Comparison of ENCODE assay signal across 8 cellular contexts in genomic region chr6:16206595-16207037, GRCh38. TPM values are rescaled to one million over a fixed set of nuclear protein-coding genes. Genes with fewer than 3 reads are reported as not detected.
DNase-seq lines count a peak whose midpoint lies in the region; ATAC-seq and TF ChIP-seq lines count a peak whose summit lies in the region.

No MANE protein-coding gene starts in this region.

- no peaks in the 10 kb centered on the region for H3K79me2 ChIP-seq in PC-9 (ENCODE audit: low read depth)

- H3K9me2 ChIP-seq in PC-9 (ENCODE audit: insufficient read depth), result no peaks in the 10 kb centered on the region

- CTCF ChIA-PET in PC-9 (lab: Charles Lee), result interaction anchor here (1.3 kb wide), 1 partner anchor 515 kb away, joined by 7 read pairs; no protein-coding TSS in a partner anchor

- 5% methylated on average over 6 of the region's 6 CpGs for WGBS in prostate gland

- no peaks in the 10 kb centered on the region for H3F3A ChIP-seq in PC-9 (ENCODE audit: insufficient read depth, low read depth)

- no peak for TF ChIP-seq POLR2A in prostate gland (IDR thresholded peaks at IDR 0.05)

- no peak overlapping the region for H2AFZ ChIP-seq in PC-9

- no peak overlapping the region for H3K4me3 ChIP-seq in PC-9
- no peak overlapping the region for H3K4me3 ChIP-seq in cardiac muscle cell
- no peak overlapping the region for H3K4me3 ChIP-seq in prostate gland

- H3K27me3 Mint-ChIP-seq in activated naive CD8-positive, alpha-beta T cell treated with anti-CD3 and anti-CD28 coated beads, Interleukin-2, amount 50 U/mL, for 24 hours, result peaks cover 15% of the 10 kb centered on the region

- BruUV-seq in PC-9 (replicated peaks; lab: Mats Ljungman, UMichigan), result no TSS peak

- H3K27ac Mint-ChIP-seq in activated naive CD8-positive, alpha-beta T cell treated with anti-CD3 and anti-CD28 coated beads, Interleukin-2, amount 50 U/mL, for 24 hours, result no peak overlapping the region

- no peaks in the 10 kb centered on the region for H3K36me3 ChIP-seq in PC-9 (ENCODE audit: low read depth)
- H3K36me3 ChIP-seq in cardiac muscle cell, result no peaks in the 10 kb centered on the region
- no peaks in the 10 kb centered on the region for H3K36me3 ChIP-seq in prostate gland

- no peaks in the 10 kb centered on the region for H3K9me3 Mint-ChIP-seq in activated naive CD8-positive, alpha-beta T cell treated with anti-CD3 and anti-CD28 coated beads, Interleukin-2, amount 50 U/mL, for 24 hours

- H3K9me3 ChIP-seq in PC-9 (ENCODE audit: insufficient read depth, low read depth) (no peaks in the 10 kb centered on the region), cardiac muscle cell (ENCODE audit: low read depth) (no peaks in the 10 kb centered on the region), prostate gland (no peaks in the 10 kb centered on the region)

- POLR2A ChIA-PET in PC-9 (lab: Charles Lee; ENCODE audit: unreplicated experiment), result no interaction called here

- DNase-seq in NCI-H1092 treated with DMSO at 0.1 percent for 48 hours (lab: John Stamatoyannopoulos, UW) (peak; percentile 21), NCI-H1092 (lab: John Stamatoyannopoulos, UW) (no peak), HuH-7 (ENCODE audit: low spot score) (peak; percentile 70), PC-9 (peak; percentile 47 to 52), cardiac muscle cell (ENCODE audit: low read depth in 1 of 2, low spot score in 1 of 2) (peak; percentile 70 to 85), prostate gland (ENCODE audit: low spot score) (peak; percentile 64)
- peak; percentile 26 for DNase-seq in activated naive CD8-positive, alpha-beta T cell treated with anti-CD3 and anti-CD28 coated beads, Interleukin-2, amount 50 U/mL, for 24 hours
- no peak for DNase-seq in activated CD4-positive, CD25-positive, alpha-beta regulatory T cell (lab: John Stamatoyannopoulos, UW)

- peak; percentile 96 for TF ChIP-seq CTCF in PC-9 (conservative IDR thresholded peaks at IDR 0.05)
- peak; percentile 92 for TF ChIP-seq CTCF in cardiac muscle cell (IDR thresholded peaks at IDR 0.05; ENCODE audit: low read depth, low read length)
- TF ChIP-seq CTCF in prostate gland (IDR thresholded peaks at IDR 0.05), result peak; percentile 78 to 93 (median 92)

- H3K4me2 ChIP-seq in PC-9, result no peak overlapping the region

- no peaks in the 10 kb centered on the region for H3K36me3 Mint-ChIP-seq in activated naive CD8-positive, alpha-beta T cell treated with anti-CD3 and anti-CD28 coated beads, Interleukin-2, amount 50 U/mL, for 24 hours (ENCODE audit: low read depth)

- H3K27me3 ChIP-seq in PC-9 (ENCODE audit: insufficient read depth, low read depth) (peaks cover 34% of the 10 kb centered on the region), cardiac muscle cell (no peaks in the 10 kb centered on the region), prostate gland (replicated peaks; ENCODE audit: insufficient read depth) (no peaks in the 10 kb centered on the region)

- H3K4me1 Mint-ChIP-seq in activated naive CD8-positive, alpha-beta T cell treated with anti-CD3 and anti-CD28 coated beads, Interleukin-2, amount 50 U/mL, for 24 hours, result peaks cover 5% of the 10 kb centered on the region

- 0 out of 2 replicates have a peak, but pooled peaks cover 3% of the 10 kb centered on the region for H4K20me1 ChIP-seq in PC-9 (ENCODE audit: insufficient read depth)

- H3K4me3 Mint-ChIP-seq in activated naive CD8-positive, alpha-beta T cell treated with anti-CD3 and anti-CD28 coated beads, Interleukin-2, amount 50 U/mL, for 24 hours, result no peak overlapping the region

- H3K27ac ChIP-seq in PC-9, result no peak overlapping the region
- H3K27ac ChIP-seq in cardiac muscle cell, result no peak overlapping the region
- H3K27ac ChIP-seq in prostate gland, result no peak overlapping the region

- H3K4me1 ChIP-seq in PC-9 (replicated peaks; ENCODE audit: insufficient read depth) (no peaks in the 10 kb centered on the region), cardiac muscle cell (ENCODE audit: low read depth) (no peaks in the 10 kb centered on the region), prostate gland (replicated peaks) (no peaks in the 10 kb centered on the region)

- peak; percentile 46 for ATAC-seq in activated naive CD8-positive, alpha-beta T cell treated with anti-CD3 and anti-CD28 coated beads, Interleukin-2, amount 50 U/mL, for 24 hours

- intact Hi-C loops in PC-9 (cut with micrococcal nuclease; ENCODE audit: unreplicated experiment), result loop anchor here (1.0 kb wide), 1 partner anchor 515 kb away; no protein-coding TSS in a partner anchor
- intact Hi-C loops in prostate gland (cut with DNase I), result loop anchor here (5.0 kb wide), 2 partner anchors 79 to 514 kb away; partner anchors contain the start of gene MYLIP

RNA-seq across cellular contexts. Expression of gene GMPR, which starts 31.8 kb away (rescaled TPM):
- total RNA-seq in PC-9 (2021) (2.0 and 2.4 TPM in 2 replicates), cardiac muscle cell (8.8 and 9.4 TPM in 2 replicates), prostate gland (100 to 1,000 TPM; 228 to 266 TPM)
- 29.6 and 32.0 TPM in 2 replicates for polyA plus RNA-seq in cardiac muscle cell

Comparison
In these comparisons a context has a peak if more than half of its experiments do, and no peak if none do; other contexts are left out.
1. DNase-seq: peak in NCI-H1092 treated with DMSO at 0.1 percent for 48 hours (single experiment), HuH-7 (single experiment), PC-9 (2 of 2), activated naive CD8-positive, alpha-beta T cell treated with anti-CD3 and anti-CD28 coated beads, Interleukin-2, amount 50 U/mL, for 24 hours (single experiment), cardiac muscle cell (2 of 2) and prostate gland (single experiment); none in NCI-H1092 (single experiment) and activated CD4-positive, CD25-positive, alpha-beta regulatory T cell (0 of 4).
2. RNA of gene GMPR, which starts 31.8 kb away (total RNA-seq): 228 to 266 TPM in prostate gland; 8.8 to 9.4 TPM in cardiac muscle cell and 2.0 to 2.4 TPM in PC-9; every median in the first group is over 10 times any median in the second.
3. Peak in every context shown above with its lines, with median percentiles within 50 percentile points of each other: CTCF ChIP-seq.